20 cellular contexts compared by ENCODE assay signal in the genomic region with DNA sequence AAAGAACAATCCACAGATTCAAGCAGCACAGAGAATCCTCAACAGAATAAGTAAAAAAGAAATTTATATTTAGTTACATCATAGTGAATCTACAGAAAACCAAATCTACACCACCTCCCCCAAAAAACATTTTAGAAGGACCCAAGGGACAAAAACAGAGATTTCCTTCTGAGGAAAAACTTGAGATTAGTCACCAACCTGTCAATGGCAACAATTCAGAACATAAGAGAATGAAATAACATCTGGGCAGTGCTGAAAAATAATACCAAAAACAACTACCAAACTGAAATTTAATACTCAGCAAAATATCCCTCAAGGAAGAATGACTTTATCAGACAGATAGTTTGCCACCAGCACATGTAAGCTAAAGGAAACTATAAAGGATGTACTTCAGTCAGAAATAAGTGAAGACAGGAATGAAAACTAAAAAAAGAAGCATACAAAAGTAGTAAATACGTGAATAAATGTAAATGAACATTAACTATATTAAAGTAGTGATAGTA.
A peak's percentile ranks its signal among the peaks of the same experiment; 100 is the strongest.
DNase-seq lines count a peak whose midpoint lies in the region; ATAC-seq, FAIRE-seq and TF ChIP-seq lines count a peak whose summit lies in the region.
"Had no signal": no experiment of that assay in that cellular context is flagged by ENCODE, and none has a peak within 500 bp of the region (broad histone marks: within the 10 kb centered on the region; RNA-seq: fewer than 3 reads in every experiment).

No MANE protein-coding gene starts in this region.

- H3K9ac ChIP-seq in HepG2 (ENCODE audit: insufficient read depth, low read depth, low read length): no peak overlapping the region
- no peak overlapping the region for H3K9ac ChIP-seq in K562 (ENCODE audit: insufficient read depth in 1 of 2, low read depth in 2 of 2, low read length in 2 of 2)

- H2AFZ ChIP-seq in HepG2 (ENCODE audit: low read length) (no peak overlapping the region), K562 (ENCODE audit: low read depth, low read length) (peak overlapping the region; percentile 25; the same call in 1 of the 2 replicates)

- TF ChIP-seq CTCF in HepG2 (CRISPR knock-in tag; IDR thresholded peaks at IDR 0.05): no peak
- no peak for TF ChIP-seq CTCF in right lobe of liver (IDR thresholded peaks at IDR 0.05)
- no peak for TF ChIP-seq CTCF in K562 (IDR thresholded peaks at IDR 0.05 in 2 of 3, conservative IDR thresholded peaks at IDR 0.05 in 1 of 3; ENCODE audit: insufficient read depth in 2 of 3, low read depth in 1 of 3, low read length in 3 of 3)

- TF ChIP-seq RAD21 in HepG2 (CRISPR knock-in tag; IDR thresholded peaks at IDR 0.05) (no peak), K562 (CRISPR knock-in tag; conservative IDR thresholded peaks at IDR 0.05 in 1 of 2, IDR thresholded peaks at IDR 0.05 in 1 of 2) (no peak)

- no peak for FAIRE-seq in HepG2 (lab: Jason Lieb, UNC)
- FAIRE-seq in K562 (lab: Jason Lieb, UNC): no peak
- FAIRE-seq: RCC 7860 had no signal

- no peaks in the 10 kb centered on the region for H3K9me1 ChIP-seq in K562 (ENCODE audit: control insufficient read depth, insufficient read depth, low read length)

- TF ChIP-seq EP300 in HepG2 (IDR thresholded peaks at IDR 0.05; ENCODE audit: low read depth in 2 of 2, low read length in 2 of 2) (no peak), HepG2 (CRISPR knock-in tag; IDR thresholded peaks at IDR 0.05; ENCODE audit: borderline replicate concordance) (no peak), K562 (IDR thresholded peaks at IDR 0.05; ENCODE audit: low read length) (no peak)

- H3K4me3 ChIP-seq in HepG2 (replicated peaks in 1 of 3; ENCODE audit: insufficient read depth in 1 of 3, low read depth in 2 of 3, low read length in 3 of 3) (no peak overlapping the region), right lobe of liver (no peak overlapping the region), K562 (no peak overlapping the region)
- H3K4me3 ChIP-seq: SJSA1 had no signal

- ATAC-seq in HepG2: no peak
- no peak for ATAC-seq in right lobe of liver
- ATAC-seq in K562: no peak
- no peak for ATAC-seq in GM18867 (IDR thresholded peaks at IDR 0.05; ENCODE audit: unreplicated experiment)
- no peak for ATAC-seq in GM18502 (IDR thresholded peaks at IDR 0.05; ENCODE audit: poor library complexity, unreplicated experiment)

- in situ Hi-C loops in HepG2 (cut with HindIII; ENCODE audit: extremely low pct_ligation_motif_present, low pct_unique_long_range_greater_than_20kb): no loop called here
- in situ Hi-C loops in K562 (cut with MboI): loop anchor here (10.0 kb wide), 1 partner anchor 164 kb away; no protein-coding TSS in a partner anchor

- H3K4me1 ChIP-seq in HepG2 (ENCODE audit: insufficient read depth, low read length) (no peaks in the 10 kb centered on the region), right lobe of liver (no peaks in the 10 kb centered on the region), K562 (replicated peaks in 1 of 2; ENCODE audit: control insufficient read depth in 2 of 2, insufficient read depth in 2 of 2, low read length in 2 of 2) (peaks cover 3 to 23% of the 10 kb centered on the region in 2 experiments; a peak in 3 of 5 replicates)
- H3K4me1 ChIP-seq: SJSA1 had no signal

- H3K27ac ChIP-seq in HepG2 (ENCODE audit: extremely low read length, insufficient read depth, low read length) (no peak overlapping the region), right lobe of liver (no peak overlapping the region), K562 (ENCODE audit: extremely low read depth, low read depth, low read length) (no peak overlapping the region)
- H3K27ac ChIP-seq: SJSA1 had no signal

- POLR2A ChIA-PET in HepG2 (lab: Yijun Ruan, JAX): no interaction called here
- POLR2A ChIA-PET in K562 (lab: Yijun Ruan, JAX): no interaction called here

- no peaks in the 10 kb centered on the region for H3K79me2 ChIP-seq in HepG2 (ENCODE audit: insufficient read depth, low read length)
- no peaks in the 10 kb centered on the region for H3K79me2 ChIP-seq in K562 (ENCODE audit: control insufficient read depth, insufficient read depth, low read length)

- H3K4me2 ChIP-seq in HepG2 (ENCODE audit: low read depth, low read length): no peak overlapping the region
- no peak overlapping the region for H3K4me2 ChIP-seq in K562 (ENCODE audit: insufficient read depth, low read length)

- no peak for TF ChIP-seq POLR2A in HepG2 (IDR thresholded peaks at IDR 0.05; ENCODE audit: insufficient read depth in 1 of 2, low read depth in 2 of 2, low read length in 2 of 2)
- no peak for TF ChIP-seq POLR2A in right lobe of liver (IDR thresholded peaks at IDR 0.05)
- no peak for TF ChIP-seq POLR2A in K562 (conservative IDR thresholded peaks at IDR 0.05)

- H3K9me3 ChIP-seq in HepG2 (ENCODE audit: low read length) (no peaks in the 10 kb centered on the region), right lobe of liver (no peaks in the 10 kb centered on the region), K562 (replicated peaks; ENCODE audit: control insufficient read depth, insufficient read depth, low read depth, low read length) (no peaks in the 10 kb centered on the region)
- H3K9me3 ChIP-seq: SJSA1 had no signal

- no peak for DNase-seq in HepG2 (ENCODE audit: low spot score)
- DNase-seq in right lobe of liver: no peak
- no peak for DNase-seq in K562 (ENCODE audit: extremely low read depth in 1 of 4, low spot score in 3 of 4)
- DNase-seq in fibroblast of gingiva (ENCODE audit: low read depth): peak; percentile 20
- no peak for DNase-seq in HuH-7 (ENCODE audit: low spot score)
- no peak for DNase-seq in Ammon's horn (ENCODE audit: low spot score)
- DNase-seq: EL, GF-D8, H9, KG1, MV-4-11, NCI-H1105 treated with DMSO at 0.1 percent for 48 hours, NCI-H1694, NCI-H2081, NCI-H446, NCI-H526 had no signal

- CTCF ChIA-PET in HepG2 (lab: Yijun Ruan, JAX; ENCODE audit: low intra/inter-chr PET ratio, low total read pairs): no interaction called here
- CTCF ChIA-PET in K562 (lab: Yijun Ruan, JAX; ENCODE audit: low intra/inter-chr PET ratio): interaction anchor here (0.7 kb wide), 1 partner anchor 185 kb away, joined by 3 read pairs; no protein-coding TSS in a partner anchor

- 91% methylated on average over 1 of the region's 1 CpG for WGBS in HepG2 (ENCODE audit: low lambda C conversion rate)
- 56% methylated on average over 1 of the region's 1 CpG for WGBS in right lobe of liver (ENCODE audit: insufficient coverage, low coverage, low lambda C conversion rate, missing lambda C conversion rate)
- 21% methylated on average over 1 of the region's 1 CpG for WGBS in K562 (ENCODE audit: insufficient coverage, low coverage, missing lambda C conversion rate)

- H4K20me1 ChIP-seq in HepG2 (ENCODE audit: insufficient read depth, low read length): no peaks in the 10 kb centered on the region
- no peaks in the 10 kb centered on the region for H4K20me1 ChIP-seq in K562 (replicated peaks; ENCODE audit: control insufficient read depth, insufficient read depth, low read length)

- intact Hi-C loops in HepG2 (cut with micrococcal nuclease; ENCODE audit: unreplicated experiment): no loop called here
- intact Hi-C loops in right lobe of liver (cut with DNase I): no loop called here
- intact Hi-C loops in K562 (cut with micrococcal nuclease): no loop called here

- H3K36me3 ChIP-seq in HepG2 (replicated peaks in 1 of 2; ENCODE audit: control insufficient read depth in 1 of 2, insufficient read depth in 2 of 2, low read length in 2 of 2) (no peaks in the 10 kb centered on the region; a peak in 1 of 5 replicates), right lobe of liver (no peaks in the 10 kb centered on the region), K562 (ENCODE audit: control insufficient read depth, insufficient read depth, low read length) (no peaks in the 10 kb centered on the region)
- H3K36me3 ChIP-seq: SJSA1 had no signal

- BruUV-seq in HepG2 (replicated peaks; lab: Mats Ljungman, UMichigan): no TSS peak
- BruUV-seq in K562 (replicated peaks; lab: Mats Ljungman, UMichigan): no TSS peak

- H3K27me3 ChIP-seq in HepG2 (ENCODE audit: control insufficient read depth in 1 of 2, insufficient read depth in 2 of 2, low read length in 2 of 2) (no peaks in the 10 kb centered on the region), right lobe of liver (no peaks in the 10 kb centered on the region), K562 (ENCODE audit: control insufficient read depth in 2 of 2, insufficient read depth in 2 of 2, low read length in 2 of 2) (no peaks in the 10 kb centered on the region)
- H3K27me3 ChIP-seq: SJSA1 had no signal

TF ChIP-seq in HepG2, 621 proteins besides CTCF, POLR2A, EP300 and RAD21:
- no peak for TF ChIP-seq ZFP90 (CRISPR knock-in tag; IDR thresholded peaks at IDR 0.05; ENCODE audit: borderline replicate concordance)
- TF ChIP-seq MAFK (conservative IDR thresholded peaks at IDR 0.05 in 1 of 2, IDR thresholded peaks at IDR 0.05 in 1 of 2; ENCODE audit: low read length in 2 of 2): peak; percentile 28 to 39; a peak in 1 of 4 replicates
TF ChIP-seq in HepG2: peak in this region for 1.

TF ChIP-seq in K562, 482 proteins besides CTCF, POLR2A, EP300 and RAD21:
- TF ChIP-seq MAFF (IDR thresholded peaks at IDR 0.05; ENCODE audit: low read length): peak; percentile 27; the same call in 1 of the 2 replicates
- TF ChIP-seq MCM2 (IDR thresholded peaks at IDR 0.05; ENCODE audit: low read depth): no peak
- peak; percentile 49; the same call in 1 of the 2 replicates for TF ChIP-seq MAFG (tag; conservative IDR thresholded peaks at IDR 0.05)
- TF ChIP-seq CEBPG (CRISPR knock-in tag; IDR thresholded peaks at IDR 0.05): no peak
- TF ChIP-seq CEBPG (tag; conservative IDR thresholded peaks at IDR 0.05 in 1 of 2, IDR thresholded peaks at IDR 0.05 in 1 of 2): no peak
- peak; percentile 91 for TF ChIP-seq ZNF316 (IDR thresholded peaks at IDR 0.05)
- TF ChIP-seq C11orf30 (IDR thresholded peaks at IDR 0.05; ENCODE audit: low read depth): peak; percentile 76
- no peak for TF ChIP-seq FOSL1 (tag; conservative IDR thresholded peaks at IDR 0.05)
- TF ChIP-seq ZNF175 (CRISPR knock-in tag; IDR thresholded peaks at IDR 0.05; ENCODE audit: low read depth): no peak
- no peak for TF ChIP-seq ZBTB1 (CRISPR knock-in tag; IDR thresholded peaks at IDR 0.05; ENCODE audit: borderline replicate concordance, low read depth)
